In genomic region chr18:9136315-9137141, GRCh38 we compare ENCODE assay signal across 9 cellular contexts. TPM values are rescaled to one million over a fixed set of nuclear protein-coding genes. Genes with fewer than 3 reads are reported as not detected.
DNase-seq lines count a peak whose midpoint lies in the region; ATAC-seq, FAIRE-seq and TF ChIP-seq lines count a peak whose summit lies in the region.
"Had no signal": no experiment of that assay in that cellular context is flagged by ENCODE, and none has a peak within 500 bp of the region (broad histone marks: within the 10 kb centered on the region; RNA-seq: fewer than 3 reads in every experiment).

Gene ANKRD12 (plus strand): TSS chr18:9136781. CDS start chr18:9182433, 45,652 bp downstream.

- no peaks in the 10 kb centered on the region for H3K36me3 ChIP-seq in kidney (ENCODE audit: control insufficient read depth in 1 of 2, insufficient read depth in 2 of 2, low read length in 2 of 2)

- peak; percentile 82 for ATAC-seq in HG03439 (IDR thresholded peaks at IDR 0.05; ENCODE audit: unreplicated experiment)

- no peak for TF ChIP-seq CTCF in kidney (IDR thresholded peaks at IDR 0.05; ENCODE audit: borderline replicate concordance, extremely low read depth, insufficient read depth)

- peak within 1 kb of the TSS; percentile 99 for H3K27ac ChIP-seq in kidney (ENCODE audit: low read depth in 2 of 2, low read length in 2 of 2)

- H3K9me3 ChIP-seq in kidney (ENCODE audit: control insufficient read depth in 1 of 2, low read length in 2 of 2) = no peaks in the 10 kb centered on the region

- no peak for FAIRE-seq in kidney (lab: Jason Lieb, UNC)
- FAIRE-seq: TTC549 had no signal

- peak within 1 kb of the TSS; percentile 76 to 94 for H3K4me3 ChIP-seq in kidney (ENCODE audit: low read length in 2 of 2)

- H3K9ac ChIP-seq in kidney (ENCODE audit: low read length in 2 of 2) = peak within 1 kb of the TSS; percentile 68 to 97

- peaks cover 18 to 21% of the 10 kb centered on the region in 2 donors for H3K4me1 ChIP-seq in kidney (ENCODE audit: control insufficient read depth in 1 of 2, insufficient read depth in 1 of 2, low read depth in 1 of 2, low read length in 2 of 2)

- intact Hi-C loops in kidney (cut with DNase I) = no loop called here

- peak; percentile 87 to 90 for DNase-seq in AML-193 (lab: John Stamatoyannopoulos, UW)
- peak; percentile 95 for DNase-seq in GM19238 (ENCODE audit: insufficient read length, low spot score)
- peak; percentile 96 for DNase-seq in NCI-H510A (lab: John Stamatoyannopoulos, UW)
- peak; percentile 97 for DNase-seq in activated CD4-positive, alpha-beta T cell treated with anti-CD3 and anti-CD28 coated beads for 1 hour
- DNase-seq in cerebellar nuclear complex (lab: John Stamatoyannopoulos, UW) = peak; percentile 71 to 82
- DNase-seq in kidney = peak; percentile 99
- DNase-seq in stimulated activated CD4-positive, alpha-beta T cell treated with anti-CD3 and anti-CD28 coated beads, Interleukin-15, amount 100 ng/mL, for 1 hour (ENCODE audit: low read depth in 1 of 2, low spot score in 1 of 2) = peak; percentile 96 to 98

RNA-seq across cellular contexts. Expression of gene ANKRD12, which starts in this region (rescaled TPM):
- 81.8 TPM for total RNA-seq in kidney
- polyA plus RNA-seq in kidney (ENCODE audit: insufficient read depth, low read depth, low replicate concordance) = 3.9 TPM

Comparison
In these comparisons a context has a peak if more than half of its experiments do, and no peak if none do; other contexts are left out.
1. Peak in every context shown above with its lines: DNase-seq, ATAC-seq, H3K4me3 ChIP-seq and H3K27ac ChIP-seq.